Comparison of ENCODE assay signal across 23 cellular contexts in the genomic region with DNA sequence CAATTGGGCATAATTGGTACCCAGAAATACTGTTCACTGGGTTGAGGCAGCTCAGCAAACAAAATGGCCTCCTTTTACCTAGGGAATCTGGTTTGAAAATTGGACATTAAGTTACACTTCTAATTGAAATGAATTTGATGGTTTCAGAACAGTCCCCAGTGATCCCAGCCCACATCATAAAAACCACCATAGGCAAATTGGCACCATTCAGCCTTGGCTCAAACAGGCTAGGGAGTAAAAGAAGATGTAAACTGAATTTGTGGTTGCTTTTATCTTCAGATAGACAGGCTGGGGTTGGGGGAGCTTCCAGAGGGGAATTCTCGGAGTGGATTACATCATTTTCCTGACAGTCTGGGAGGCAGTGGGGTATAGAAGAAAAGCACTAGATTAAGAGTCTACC.
"Had no signal": no experiment of that assay in that cellular context is flagged by ENCODE, and none has a peak within 500 bp of the region (broad histone marks: within the 10 kb centered on the region; RNA-seq: fewer than 3 reads in every experiment).

No MANE protein-coding gene starts in this region.

- H3K36me3 ChIP-seq: esophagus squamous epithelium, gastroesophageal sphincter, neutrophil, spleen, tibial nerve, upper lobe of right lung, vagina had no signal

- H3K4me3 Mint-ChIP-seq: naive B cell; nephron progenitor cell; stimulated activated memory B cell treated with anti-CD40 and anti-IgM and Interleukin-4, amounts not matched to agents 10 μg/mL and 1 μg/mL and 100 μg/mL, for 72 hours; stimulated activated naive CD8-positive, alpha-beta T cell treated with anti-CD3 and anti-CD28 coated beads, Interleukin-15, amount 100 ng/mL, for 72 hours had no signal

- H3K27ac ChIP-seq: esophagus squamous epithelium, gastroesophageal sphincter, neutrophil, spleen, testis, tibial nerve, upper lobe of right lung, vagina had no signal

- H3K27ac Mint-ChIP-seq: nephron progenitor cell; stimulated activated memory B cell treated with anti-CD40 and anti-IgM and Interleukin-4, amounts not matched to agents 10 μg/mL and 1 μg/mL and 100 μg/mL, for 72 hours had no signal

- H3K27me3 Mint-ChIP-seq: stimulated activated naive CD8-positive, alpha-beta T cell treated with anti-CD3 and anti-CD28 coated beads, Interleukin-15, amount 100 ng/mL, for 72 hours had no signal

- ATAC-seq: gastroesophageal sphincter; left colon; left ventricle myocardium superior; sciatic nerve; stimulated activated memory B cell treated with anti-CD40 and anti-IgM and Interleukin-4, amounts not matched to agents 10 μg/mL and 1 μg/mL and 100 μg/mL, for 72 hours; stimulated activated naive CD8-positive, alpha-beta T cell treated with anti-CD3 and anti-CD28 coated beads, Interleukin-15, amount 100 ng/mL, for 72 hours; upper lobe of right lung had no signal

- H3K4me3 ChIP-seq: esophagus squamous epithelium, gastroesophageal sphincter, lung, spleen, testis, tibial nerve, upper lobe of right lung, vagina had no signal

- H3K4me1 ChIP-seq: esophagus squamous epithelium, gastroesophageal sphincter, spleen, testis, tibial nerve, upper lobe of right lung, vagina had no signal

- H3K4me1 Mint-ChIP-seq: stimulated activated memory B cell treated with anti-CD40 and anti-IgM and Interleukin-4, amounts not matched to agents 10 μg/mL and 1 μg/mL and 100 μg/mL, for 72 hours; stimulated activated naive CD8-positive, alpha-beta T cell treated with anti-CD3 and anti-CD28 coated beads, Interleukin-15, amount 100 ng/mL, for 72 hours had no signal

- H3K27me3 ChIP-seq: esophagus squamous epithelium, gastroesophageal sphincter, neutrophil, spleen, testis, tibial nerve, upper lobe of right lung, vagina had no signal

- H3K36me3 Mint-ChIP-seq: naive B cell; stimulated activated memory B cell treated with anti-CD40 and anti-IgM and Interleukin-4, amounts not matched to agents 10 μg/mL and 1 μg/mL and 100 μg/mL, for 72 hours had no signal

- H3K9me3 ChIP-seq: esophagus squamous epithelium, gastroesophageal sphincter, neutrophil, testis, tibial nerve, upper lobe of right lung, vagina had no signal

- DNase-seq: dermis blood vessel endothelial cell; esophagus squamous epithelium; foreskin fibroblast; hippocampal formation; left colon; left ventricle myocardium superior; mesendoderm; naive B cell; nephron progenitor cell; spleen; stimulated activated CD4-positive, alpha-beta T cell treated with anti-CD3 and anti-CD28 coated beads, Interleukin-15, amount 100 ng/mL, for 24 hours; stimulated activated CD4-positive, alpha-beta T cell treated with anti-CD3 and anti-CD28 coated beads, Interleukin-1b, Interleukin-23, amount 100 ng/mL, for 48 hours; stimulated activated CD4-positive, alpha-beta T cell treated with anti-CD3 and anti-CD28 coated beads, Interleukin-4, amount 100 ng/mL, for 24 hours; stimulated activated naive CD8-positive, alpha-beta T cell treated with anti-CD3 and anti-CD28 coated beads, Interleukin-15, amount 100 ng/mL, for 72 hours; testis; upper lobe of right lung had no signal
